In the genomic region with DNA sequence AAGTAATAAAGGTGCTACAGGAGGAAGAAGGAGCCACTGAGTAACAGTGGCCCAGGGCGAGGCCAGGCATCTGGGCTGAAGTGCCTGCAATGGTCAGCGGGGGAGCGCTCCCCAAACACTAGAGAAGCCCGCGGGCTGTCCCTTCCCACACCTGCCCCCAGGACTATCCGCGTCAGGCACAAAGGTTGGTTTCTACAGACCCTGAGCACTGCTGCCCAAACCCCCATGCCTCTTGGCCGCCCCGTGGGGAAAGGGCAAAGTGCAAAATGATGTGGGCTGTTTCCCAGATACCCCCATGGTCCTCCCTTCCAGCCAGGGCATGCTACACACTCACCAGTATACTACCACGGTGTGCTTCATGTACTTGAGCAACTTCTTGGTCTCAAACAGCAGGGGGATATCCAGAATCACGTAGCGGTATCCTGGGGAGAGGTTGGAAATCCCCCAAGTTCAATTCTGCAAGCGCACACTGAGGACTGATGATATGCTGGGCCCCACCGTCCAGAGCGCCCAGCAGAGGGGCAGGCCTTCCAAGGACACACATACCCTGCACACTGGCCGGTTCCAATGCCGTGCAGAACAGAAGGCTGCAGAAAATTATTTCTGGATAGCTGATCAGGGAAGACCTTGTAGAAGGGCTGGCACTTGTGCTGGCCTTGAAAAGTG, we compare ENCODE assay signal across 16 cellular contexts.
"Had no signal": no experiment of that assay in that cellular context is flagged by ENCODE, and none has a peak within 500 bp of the region (broad histone marks: within the 10 kb centered on the region; RNA-seq: fewer than 3 reads in every experiment).

No MANE protein-coding gene starts in this region.

- H3K4me1 Mint-ChIP-seq: activated CD4-positive, alpha-beta T cell treated with anti-CD3 and anti-CD28 coated beads, Interleukin-2, amount 10 ng/mL, durations not matched to agents 7 days and 5 days had no signal

- H2AFZ ChIP-seq: parathyroid adenoma had no signal

- H3K4me1 ChIP-seq: parathyroid adenoma, tibial artery, uterus had no signal

- H3K4me3 Mint-ChIP-seq: activated CD4-positive, alpha-beta T cell treated with anti-CD3 and anti-CD28 coated beads, Interleukin-2, amount 10 ng/mL, durations not matched to agents 7 days and 5 days; activated naive CD4-positive, alpha-beta T cell treated with anti-CD3 and anti-CD28 coated beads for 36 hours; central memory CD8-positive, alpha-beta T cell had no signal

- H3K4me3 ChIP-seq: heart left ventricle, left ventricle myocardium inferior, tibial artery, uterus had no signal

- H3K27me3 Mint-ChIP-seq: activated CD4-positive, alpha-beta T cell treated with anti-CD3 and anti-CD28 coated beads, Interleukin-2, amount 10 ng/mL, durations not matched to agents 7 days and 5 days; central memory CD8-positive, alpha-beta T cell had no signal

- ATAC-seq: heart left ventricle had no signal

- H3K79me2 ChIP-seq: parathyroid adenoma had no signal

- DNase-seq: activated CD4-positive, alpha-beta T cell treated with anti-CD3 and anti-CD28 coated beads, Interleukin-2, amount 10 ng/mL, durations not matched to agents 7 days and 5 days; activated CD4-positive, CD25-positive, alpha-beta regulatory T cell; activated CD8-positive, alpha-beta memory T cell treated with anti-CD3 and anti-CD28 coated beads for 24 hours; activated naive CD4-positive, alpha-beta T cell treated with anti-CD3 and anti-CD28 coated beads for 36 hours; effector memory CD4-positive, alpha-beta T cell; heart left ventricle; kidney; left ventricle myocardium inferior; mesenchymal stem cell; retina; stimulated activated CD4-positive, alpha-beta T cell treated with anti-CD3 and anti-CD28 coated beads, Interleukin-4, amount 100 ng/mL, for 1 hour; stimulated activated CD8-positive, alpha-beta memory T cell treated with anti-CD3 and anti-CD28 coated beads, Interleukin-4, amount 100 ng/mL, for 48 hours; tibial artery; uterus had no signal

- H3K36me3 ChIP-seq: uterus had no signal

- H3K9me3 ChIP-seq: heart left ventricle, left ventricle myocardium inferior, tibial artery, uterus had no signal

- H3K27me3 ChIP-seq: heart left ventricle, tibial artery, uterus had no signal

- H3K27ac ChIP-seq: heart left ventricle, left ventricle myocardium inferior, parathyroid adenoma, tibial artery, uterus had no signal

- H3K27ac Mint-ChIP-seq: activated CD4-positive, alpha-beta T cell treated with anti-CD3 and anti-CD28 coated beads, Interleukin-2, amount 10 ng/mL, durations not matched to agents 7 days and 5 days; activated naive CD4-positive, alpha-beta T cell treated with anti-CD3 and anti-CD28 coated beads for 36 hours had no signal

- H3K9me3 Mint-ChIP-seq: activated CD4-positive, alpha-beta T cell treated with anti-CD3 and anti-CD28 coated beads, Interleukin-2, amount 10 ng/mL, durations not matched to agents 7 days and 5 days; activated naive CD4-positive, alpha-beta T cell treated with anti-CD3 and anti-CD28 coated beads for 36 hours; central memory CD8-positive, alpha-beta T cell had no signal

- H3K9ac ChIP-seq: parathyroid adenoma had no signal
